14 cellular contexts compared by ENCODE assay signal in the genomic region with DNA sequence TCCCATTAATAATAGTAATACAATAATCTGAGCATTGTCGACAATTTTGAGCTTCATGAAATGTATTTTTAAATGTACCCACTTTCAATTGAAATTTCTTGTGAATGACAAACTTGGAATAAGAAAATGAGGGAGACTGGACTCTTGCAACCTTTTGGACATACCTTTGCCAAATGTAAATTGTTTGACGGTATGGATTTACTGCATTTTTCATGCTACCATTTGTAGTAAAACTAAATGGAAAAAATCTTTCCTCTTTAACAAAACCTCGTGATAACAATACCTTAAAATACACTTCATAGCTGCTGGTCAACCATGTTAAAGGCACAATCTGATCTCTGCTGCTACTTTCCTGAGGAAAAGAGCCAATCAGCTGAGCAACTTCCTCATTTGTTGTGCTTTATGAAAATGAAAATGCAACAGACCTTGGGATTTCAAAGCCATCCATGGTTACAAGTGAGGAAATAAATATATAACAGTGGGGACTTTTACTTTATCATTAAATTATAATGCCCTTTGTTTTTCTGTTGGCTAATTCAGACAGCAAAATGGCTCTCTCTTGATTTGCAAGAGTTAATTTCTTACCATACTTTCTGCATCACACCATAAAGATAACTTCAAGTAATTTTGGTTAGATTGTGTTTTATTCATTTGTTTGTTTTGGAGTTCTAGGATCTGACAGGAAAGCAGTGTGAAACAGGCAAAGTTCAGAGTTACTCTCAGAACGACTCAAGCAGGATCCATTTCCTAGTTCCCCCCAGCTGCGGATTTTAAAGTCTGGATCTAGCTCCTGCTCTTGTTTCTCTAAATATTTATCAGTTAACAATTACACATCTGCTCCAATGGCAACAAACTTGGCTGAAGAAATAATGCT. TPM values are rescaled to one million over a fixed set of nuclear protein-coding genes. Genes with fewer than 3 reads are reported as not detected.
DNase-seq lines count a peak whose midpoint lies in the region; ATAC-seq and TF ChIP-seq lines count a peak whose summit lies in the region.
"Had no signal": no experiment of that assay in that cellular context is flagged by ENCODE, and none has a peak within 500 bp of the region (broad histone marks: within the 10 kb centered on the region; RNA-seq: fewer than 3 reads in every experiment).

No MANE protein-coding gene starts in this region.

- no peaks in the 10 kb centered on the region for H3K36me3 ChIP-seq in muscle layer of duodenum (ENCODE audit: control insufficient read depth in 1 of 2, insufficient read depth in 2 of 2, low read length in 2 of 2)
- H3K36me3 ChIP-seq in upper lobe of left lung: no peaks in the 10 kb centered on the region

- H3K27me3 ChIP-seq in muscle layer of duodenum (ENCODE audit: low read depth, low read length) (no peaks in the 10 kb centered on the region), upper lobe of left lung (no peaks in the 10 kb centered on the region)

- WGBS in upper lobe of left lung, 2 donors: 12 to 17% methylated on average over 5 of the region's 5 CpGs

- DNase-seq in NCI-H510A treated with DMSO at 0.1 percent for 48 hours (lab: John Stamatoyannopoulos, UW) (peak; percentile 8), NCI-H510A (lab: John Stamatoyannopoulos, UW) (no peak), endothelial cell (ENCODE audit: low spot score) (no peak), upper lobe of left lung (no peak), NCI-H1417 treated with DMSO at 0.1 percent for 48 hours (lab: John Stamatoyannopoulos, UW) (no peak)
- DNase-seq in activated T-helper 2 cell treated with anti-CD3 and anti-CD28 coated beads, Interferon-gamma antibody, Interleukin-2, Interleukin-4, amounts not matched to agents 10 μg/mL and 5 μg/mL and 100 μg/mL, durations not matched to agents 14 hours and 24 hours and 36 hours (ENCODE audit: low spot score): no peak
- DNase-seq in activated CD8-positive, alpha-beta memory T cell treated with anti-CD3 and anti-CD28 coated beads, Interleukin-2, amount 50 U/mL, for 48 hours: no peak
- DNase-seq: cortex of kidney, immature natural killer cell, NCI-H524, substantia nigra, T-helper 2 cell had no signal

- no peak for TF ChIP-seq EP300 in upper lobe of left lung (IDR thresholded peaks at IDR 0.05)

- no peaks in the 10 kb centered on the region for H3K36me3 Mint-ChIP-seq in endothelial cell (ENCODE audit: low read depth, unreplicated experiment)
- H3K36me3 Mint-ChIP-seq in activated T-helper 2 cell treated with anti-CD3 and anti-CD28 coated beads, Interferon-gamma antibody, Interleukin-2, Interleukin-4, amounts not matched to agents 10 μg/mL and 5 μg/mL and 100 μg/mL, durations not matched to agents 14 hours and 24 hours and 36 hours (ENCODE audit: low read depth): no peaks in the 10 kb centered on the region
- H3K36me3 Mint-ChIP-seq: immature natural killer cell had no signal

- H3K4me3 ChIP-seq in muscle layer of duodenum (ENCODE audit: low read depth in 1 of 2, low read length in 2 of 2) (peak overlapping the region; percentile 73 to 75), upper lobe of left lung (peak overlapping the region; percentile 30 to 52 (median 43))

- H3K4me1 Mint-ChIP-seq in endothelial cell (ENCODE audit: unreplicated experiment): peaks cover 17% of the 10 kb centered on the region
- no peaks in the 10 kb centered on the region for H3K4me1 Mint-ChIP-seq in activated T-helper 2 cell treated with anti-CD3 and anti-CD28 coated beads, Interferon-gamma antibody, Interleukin-2, Interleukin-4, amounts not matched to agents 10 μg/mL and 5 μg/mL and 100 μg/mL, durations not matched to agents 14 hours and 24 hours and 36 hours (ENCODE audit: low read depth)

- peak overlapping the region; percentile 38 for H3K27ac Mint-ChIP-seq in endothelial cell (ENCODE audit: unreplicated experiment)
- no peak overlapping the region for H3K27ac Mint-ChIP-seq in activated T-helper 2 cell treated with anti-CD3 and anti-CD28 coated beads, Interferon-gamma antibody, Interleukin-2, Interleukin-4, amounts not matched to agents 10 μg/mL and 5 μg/mL and 100 μg/mL, durations not matched to agents 14 hours and 24 hours and 36 hours
- H3K27ac Mint-ChIP-seq: activated T-helper 1 cell treated with anti-CD3 and anti-CD28 coated beads, Interleukin-12 subunit alpha, Interleukin-12 subunit beta, Interleukin-2, Interleukin-4 antibody, amounts not matched to agents 30 ng/mL and 10 ng/mL and 1 ng/mL, durations not matched to agents 14 hours and 24 hours and 36 hours; immature natural killer cell had no signal

- peak overlapping the region; percentile 93 for H3K27ac ChIP-seq in muscle layer of duodenum (ENCODE audit: low read length)
- peak overlapping the region; percentile 60 to 76 (median 71) for H3K27ac ChIP-seq in upper lobe of left lung

- intact Hi-C loops in activated T-helper 2 cell treated with anti-CD3 and anti-CD28 coated beads, Interferon-gamma antibody, Interleukin-2, Interleukin-4, amounts not matched to agents 10 μg/mL and 5 μg/mL and 100 μg/mL, durations not matched to agents 14 hours and 24 hours and 36 hours (cut with micrococcal nuclease): no loop called here

- H3K4me3 Mint-ChIP-seq in endothelial cell (ENCODE audit: unreplicated experiment): no peak overlapping the region
- H3K4me3 Mint-ChIP-seq in activated T-helper 2 cell treated with anti-CD3 and anti-CD28 coated beads, Interferon-gamma antibody, Interleukin-2, Interleukin-4, amounts not matched to agents 10 μg/mL and 5 μg/mL and 100 μg/mL, durations not matched to agents 14 hours and 24 hours and 36 hours (ENCODE audit: low read depth): no peak overlapping the region
- H3K4me3 Mint-ChIP-seq: activated T-helper 1 cell treated with anti-CD3 and anti-CD28 coated beads, Interleukin-12 subunit alpha, Interleukin-12 subunit beta, Interleukin-2, Interleukin-4 antibody, amounts not matched to agents 30 ng/mL and 10 ng/mL and 1 ng/mL, durations not matched to agents 14 hours and 24 hours and 36 hours; immature natural killer cell had no signal

- no peak for TF ChIP-seq POLR2A in upper lobe of left lung (IDR thresholded peaks at IDR 0.05)

- no peaks in the 10 kb centered on the region for H3K27me3 Mint-ChIP-seq in endothelial cell (ENCODE audit: unreplicated experiment)
- peaks cover 24% of the 10 kb centered on the region for H3K27me3 Mint-ChIP-seq in activated T-helper 2 cell treated with anti-CD3 and anti-CD28 coated beads, Interferon-gamma antibody, Interleukin-2, Interleukin-4, amounts not matched to agents 10 μg/mL and 5 μg/mL and 100 μg/mL, durations not matched to agents 14 hours and 24 hours and 36 hours (ENCODE audit: low read depth)

- peak in 1 of 2 donors; percentile 56 for ATAC-seq in upper lobe of left lung (ENCODE audit: low FRiP score in 2 of 2)

- no peak for TF ChIP-seq CTCF in endothelial cell (IDR thresholded peaks at IDR 0.05; ENCODE audit: unreplicated experiment)
- no peak for TF ChIP-seq CTCF in upper lobe of left lung (IDR thresholded peaks at IDR 0.05)

- peaks cover 21 to 23% of the 10 kb centered on the region in 2 donors for H3K4me1 ChIP-seq in muscle layer of duodenum (ENCODE audit: control insufficient read depth in 1 of 2, insufficient read depth in 2 of 2, low read length in 2 of 2)
- peaks cover 10 to 47% (median 34%) of the 10 kb centered on the region in 4 donors for H3K4me1 ChIP-seq in upper lobe of left lung

- H3K9me3 ChIP-seq in muscle layer of duodenum (ENCODE audit: control insufficient read depth in 1 of 2, low read length in 2 of 2) (no peaks in the 10 kb centered on the region), upper lobe of left lung (no peaks in the 10 kb centered on the region)

- H3K9me3 Mint-ChIP-seq in endothelial cell (ENCODE audit: unreplicated experiment): no peaks in the 10 kb centered on the region
- H3K9me3 Mint-ChIP-seq in activated T-helper 2 cell treated with anti-CD3 and anti-CD28 coated beads, Interferon-gamma antibody, Interleukin-2, Interleukin-4, amounts not matched to agents 10 μg/mL and 5 μg/mL and 100 μg/mL, durations not matched to agents 14 hours and 24 hours and 36 hours: no peaks in the 10 kb centered on the region
- H3K9me3 Mint-ChIP-seq: activated T-helper 1 cell treated with anti-CD3 and anti-CD28 coated beads, Interleukin-12 subunit alpha, Interleukin-12 subunit beta, Interleukin-2, Interleukin-4 antibody, amounts not matched to agents 30 ng/mL and 10 ng/mL and 1 ng/mL, durations not matched to agents 14 hours and 24 hours and 36 hours; immature natural killer cell had no signal

RNA-seq across cellular contexts. Expression of gene ALDH1A1, which starts 1.1 kb away (rescaled TPM):
- total RNA-seq in endothelial cell (ENCODE audit: unreplicated experiment) (7.0 TPM), upper lobe of left lung (100 to 1,000 TPM in 4 of 6 donors, 10 to 100 TPM in 2; 81.7 to 230 (median 137) TPM)
- not detected in 2 replicates for total RNA-seq in activated T-helper 2 cell treated with anti-CD3 and anti-CD28 coated beads, Interferon-gamma antibody, Interleukin-2, Interleukin-4, amounts not matched to agents 10 μg/mL and 5 μg/mL and 100 μg/mL, durations not matched to agents 14 hours and 24 hours and 36 hours
- total RNA-seq: activated T-helper 1 cell treated with anti-CD3 and anti-CD28 coated beads, Interleukin-12 subunit alpha, Interleukin-12 subunit beta, Interleukin-2, Interleukin-4 antibody, amounts not matched to agents 30 ng/mL and 10 ng/mL and 1 ng/mL, durations not matched to agents 14 hours and 24 hours and 36 hours had no signal

Comparison
In these comparisons a context has a peak if more than half of its experiments do, and no peak if none do; other contexts are left out.
1. RNA of gene ALDH1A1, which starts 1.1 kb away (total RNA-seq): 81.7 to 230 TPM in upper lobe of left lung; 7.0 TPM in endothelial cell (single experiment) and not detected in activated T-helper 2 cell treated with anti-CD3 and anti-CD28 coated beads, Interferon-gamma antibody, Interleukin-2, Interleukin-4, amounts not matched to agents 10 μg/mL and 5 μg/mL and 100 μg/mL, durations not matched to agents 14 hours and 24 hours and 36 hours; every median in the first group is over 10 times any median in the second.